In the genomic region with DNA sequence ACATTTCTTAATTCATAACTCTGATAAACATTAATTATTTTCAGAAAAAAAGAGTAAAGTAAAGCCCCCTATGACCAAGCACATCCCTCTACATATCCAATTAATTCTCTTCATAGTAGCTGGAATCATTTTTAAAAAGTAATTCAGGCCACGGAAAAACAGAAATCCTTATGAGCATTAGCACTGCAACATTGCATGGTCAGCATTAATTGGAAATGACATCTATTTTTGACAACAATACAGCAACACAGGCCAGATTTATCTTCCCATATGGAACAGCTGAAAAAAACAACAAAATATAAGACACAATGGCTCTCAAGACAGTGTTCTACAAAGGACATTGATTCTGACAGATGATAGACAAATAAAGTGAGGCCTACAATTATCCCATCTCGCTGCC, we compare ENCODE assay signal across 20 cellular contexts.
DNase-seq lines count a peak whose midpoint lies in the region; ATAC-seq, FAIRE-seq and TF ChIP-seq lines count a peak whose summit lies in the region.
"Had no signal": no experiment of that assay in that cellular context is flagged by ENCODE, and none has a peak within 500 bp of the region (broad histone marks: within the 10 kb centered on the region; RNA-seq: fewer than 3 reads in every experiment).

No MANE protein-coding gene starts in this region.

- H3K27me3 ChIP-seq in HepG2 (ENCODE audit: control insufficient read depth in 1 of 2, insufficient read depth in 2 of 2, low read length in 2 of 2) (no peaks in the 10 kb centered on the region), right lobe of liver (no peaks in the 10 kb centered on the region), K562 (ENCODE audit: control insufficient read depth in 2 of 2, insufficient read depth in 2 of 2, low read length in 2 of 2) (no peaks in the 10 kb centered on the region)
- H3K27me3 ChIP-seq: BLaER1 treated with 17β-estradiol and CSF1 and Interleukin-3, amounts not matched to agents 10 nM and 100 nM had no signal

- H3K36me3 ChIP-seq in HepG2 (replicated peaks in 1 of 2; ENCODE audit: control insufficient read depth in 1 of 2, insufficient read depth in 2 of 2, low read length in 2 of 2) (no peaks in the 10 kb centered on the region), right lobe of liver (no peaks in the 10 kb centered on the region), K562 (ENCODE audit: control insufficient read depth, insufficient read depth, low read length) (no peaks in the 10 kb centered on the region)
- H3K36me3 ChIP-seq: BLaER1 treated with 17β-estradiol and CSF1 and Interleukin-3, amounts not matched to agents 10 nM and 100 nM had no signal

- 23% methylated on average over 2 of the region's 2 CpGs for WGBS in HepG2 (ENCODE audit: low lambda C conversion rate)
- 67% methylated on average over 2 of the region's 2 CpGs for WGBS in right lobe of liver (ENCODE audit: insufficient coverage, low coverage, low lambda C conversion rate, missing lambda C conversion rate)
- WGBS in K562 (ENCODE audit: insufficient coverage, low coverage, missing lambda C conversion rate): 0% methylated on average over 2 of the region's 2 CpGs

- H4K20me1 ChIP-seq in HepG2 (ENCODE audit: insufficient read depth, low read length) (no peaks in the 10 kb centered on the region), K562 (replicated peaks; ENCODE audit: control insufficient read depth, insufficient read depth, low read length) (no peaks in the 10 kb centered on the region)
- H4K20me1 ChIP-seq: BLaER1 treated with 17β-estradiol and CSF1 and Interleukin-3, amounts not matched to agents 10 nM and 100 nM had no signal

- CTCF ChIA-PET in HepG2 (lab: Yijun Ruan, JAX; ENCODE audit: low intra/inter-chr PET ratio, low total read pairs) (no interaction called here), K562 (lab: Yijun Ruan, JAX; ENCODE audit: low intra/inter-chr PET ratio) (no interaction called here)

- BruUV-seq in HepG2 (replicated peaks; lab: Mats Ljungman, UMichigan) (no TSS peak), K562 (replicated peaks; lab: Mats Ljungman, UMichigan) (no TSS peak)

- TF ChIP-seq EP300 in HepG2 (IDR thresholded peaks at IDR 0.05; ENCODE audit: low read depth in 2 of 2, low read length in 2 of 2): no peak
- TF ChIP-seq EP300 in HepG2 (CRISPR knock-in tag; IDR thresholded peaks at IDR 0.05; ENCODE audit: borderline replicate concordance): no peak
- no peak for TF ChIP-seq EP300 in K562 (IDR thresholded peaks at IDR 0.05; ENCODE audit: low read length)

- H3K9me1 ChIP-seq in K562 (ENCODE audit: control insufficient read depth, insufficient read depth, low read length): no peaks in the 10 kb centered on the region

- TF ChIP-seq POLR2A in HepG2 (IDR thresholded peaks at IDR 0.05; ENCODE audit: insufficient read depth in 1 of 2, low read depth in 2 of 2, low read length in 2 of 2) (no peak), right lobe of liver (IDR thresholded peaks at IDR 0.05) (no peak), K562 (conservative IDR thresholded peaks at IDR 0.05) (no peak)

- intact Hi-C loops in HepG2 (cut with micrococcal nuclease; ENCODE audit: unreplicated experiment) (no loop called here), right lobe of liver (cut with DNase I) (no loop called here), K562 (cut with micrococcal nuclease) (no loop called here)

- no peak overlapping the region for H3K9ac ChIP-seq in HepG2 (ENCODE audit: insufficient read depth, low read depth, low read length)
- no peak overlapping the region for H3K9ac ChIP-seq in K562 (ENCODE audit: insufficient read depth in 1 of 2, low read depth in 2 of 2, low read length in 2 of 2)
- H3K9ac ChIP-seq: BLaER1 treated with 17β-estradiol and CSF1 and Interleukin-3, amounts not matched to agents 10 nM and 100 nM had no signal

- in situ Hi-C loops in HepG2 (cut with HindIII; ENCODE audit: extremely low pct_ligation_motif_present, low pct_unique_long_range_greater_than_20kb): no loop called here
- in situ Hi-C loops in K562 (cut with MboI): no loop called here

- no peaks in the 10 kb centered on the region for H3K4me1 ChIP-seq in HepG2 (ENCODE audit: insufficient read depth, low read length)
- no peaks in the 10 kb centered on the region for H3K4me1 ChIP-seq in right lobe of liver
- no peaks in the 10 kb centered on the region for H3K4me1 ChIP-seq in K562 (replicated peaks in 1 of 2; ENCODE audit: control insufficient read depth in 2 of 2, insufficient read depth in 2 of 2, low read length in 2 of 2)
- H3K4me1 ChIP-seq: BLaER1 treated with 17β-estradiol and CSF1 and Interleukin-3, amounts not matched to agents 10 nM and 100 nM; Caco-2 had no signal

- POLR2A ChIA-PET in HepG2 (lab: Yijun Ruan, JAX) (no interaction called here), K562 (lab: Yijun Ruan, JAX) (no interaction called here)

- TF ChIP-seq RAD21 in HepG2 (CRISPR knock-in tag; IDR thresholded peaks at IDR 0.05): no peak
- TF ChIP-seq RAD21 in K562 (CRISPR knock-in tag; conservative IDR thresholded peaks at IDR 0.05 in 1 of 2, IDR thresholded peaks at IDR 0.05 in 1 of 2): no peak

- no peak overlapping the region for H3K27ac ChIP-seq in HepG2 (ENCODE audit: extremely low read length, insufficient read depth, low read length)
- H3K27ac ChIP-seq in right lobe of liver: no peak overlapping the region
- no peak overlapping the region for H3K27ac ChIP-seq in K562 (ENCODE audit: extremely low read depth, low read depth, low read length)
- H3K27ac ChIP-seq: 22Rv1; BLaER1 treated with 17β-estradiol and CSF1 and Interleukin-3, amounts not matched to agents 10 nM and 100 nM; C4-2B had no signal

- DNase-seq in HepG2 (ENCODE audit: low spot score): no peak
- DNase-seq in right lobe of liver: no peak
- DNase-seq in K562 (ENCODE audit: extremely low read depth in 1 of 4, low spot score in 3 of 4): no peak
- no peak for DNase-seq in A172 (ENCODE audit: low spot score)
- DNase-seq in NCI-H1092 (lab: John Stamatoyannopoulos, UW): no peak
- DNase-seq: AML-193; Caco-2; Calu3; CD4-positive, alpha-beta T cell; CD8-positive, alpha-beta T cell; DMS79 treated with DMSO at 0.1 percent for 48 hours; GF-D8 had no signal

- H3K79me2 ChIP-seq in HepG2 (ENCODE audit: insufficient read depth, low read length) (no peaks in the 10 kb centered on the region), K562 (ENCODE audit: control insufficient read depth, insufficient read depth, low read length) (no peaks in the 10 kb centered on the region)

- H2AFZ ChIP-seq in HepG2 (ENCODE audit: low read length): no peak overlapping the region
- no peak overlapping the region for H2AFZ ChIP-seq in K562 (ENCODE audit: low read depth, low read length)

- H3K4me3 ChIP-seq in HepG2 (replicated peaks in 1 of 3; ENCODE audit: insufficient read depth in 1 of 3, low read depth in 2 of 3, low read length in 3 of 3) (no peak overlapping the region), right lobe of liver (no peak overlapping the region), K562 (no peak overlapping the region)
- H3K4me3 ChIP-seq: BLaER1 treated with 17β-estradiol and CSF1 and Interleukin-3, amounts not matched to agents 10 nM and 100 nM had no signal

- H3K4me2 ChIP-seq in HepG2 (ENCODE audit: low read depth, low read length) (no peak overlapping the region), K562 (ENCODE audit: insufficient read depth, low read length) (no peak overlapping the region)
- H3K4me2 ChIP-seq: BLaER1 treated with 17β-estradiol and CSF1 and Interleukin-3, amounts not matched to agents 10 nM and 100 nM had no signal

- no peak for TF ChIP-seq CTCF in HepG2 (CRISPR knock-in tag; IDR thresholded peaks at IDR 0.05)
- no peak for TF ChIP-seq CTCF in right lobe of liver (IDR thresholded peaks at IDR 0.05)
- TF ChIP-seq CTCF in K562 (IDR thresholded peaks at IDR 0.05 in 2 of 3, conservative IDR thresholded peaks at IDR 0.05 in 1 of 3; ENCODE audit: insufficient read depth in 2 of 3, low read depth in 1 of 3, low read length in 3 of 3): no peak

- H3K9me3 ChIP-seq in HepG2 (ENCODE audit: low read length) (peaks cover 14% of the 10 kb centered on the region; the same call in 1 of the 2 replicates), right lobe of liver (peaks cover 0 to 2% (median 0%) of the 10 kb centered on the region in 4 donors), K562 (replicated peaks; ENCODE audit: control insufficient read depth, insufficient read depth, low read depth, low read length) (no peaks in the 10 kb centered on the region; the same call in 1 of the 2 replicates)
- H3K9me3 ChIP-seq: Caco-2 had no signal

- ATAC-seq in HepG2 (no peak), right lobe of liver (no peak), K562 (no peak)
- ATAC-seq: CD8-positive, alpha-beta T cell had no signal

- no peak for FAIRE-seq in HepG2 (lab: Jason Lieb, UNC)
- FAIRE-seq in K562 (lab: Jason Lieb, UNC): no peak
- FAIRE-seq: A204.1, D721Med, G401.6, GM12891, GM19239 had no signal

TF ChIP-seq in HepG2, 621 proteins besides CTCF, POLR2A, EP300 and RAD21:
- TF ChIP-seq RBAK (CRISPR knock-in tag; IDR thresholded peaks at IDR 0.05): no peak
- peak; percentile 87 for TF ChIP-seq MAFF (IDR thresholded peaks at IDR 0.05; ENCODE audit: low read depth, low read length)
- peak; percentile 79 to 92; a peak in 3 of 4 replicates for TF ChIP-seq MAFK (conservative IDR thresholded peaks at IDR 0.05 in 1 of 2, IDR thresholded peaks at IDR 0.05 in 1 of 2; ENCODE audit: low read length in 2 of 2)

TF ChIP-seq in K562, 482 proteins besides CTCF, POLR2A, EP300 and RAD21 (continues in another document):
- TF ChIP-seq MAFF (IDR thresholded peaks at IDR 0.05; ENCODE audit: low read length): peak; percentile 39; the same call in 1 of the 2 replicates
- TF ChIP-seq C11orf30 (IDR thresholded peaks at IDR 0.05; ENCODE audit: low read depth): peak; percentile 21; the same call in 1 of the 2 replicates
- TF ChIP-seq WHSC1 (IDR thresholded peaks at IDR 0.05; ENCODE audit: low read length): no peak
- peak; percentile 56; the same call in 1 of the 2 replicates for TF ChIP-seq MAFK (IDR thresholded peaks at IDR 0.05; ENCODE audit: low read length)
- TF ChIP-seq MAFG (tag; conservative IDR thresholded peaks at IDR 0.05): peak; percentile 27; the same call in 1 of the 2 replicates
- peak; percentile 52 for TF ChIP-seq ZNF316 (IDR thresholded peaks at IDR 0.05)
- no peak for TF ChIP-seq MTA2 (IDR thresholded peaks at IDR 0.05; ENCODE audit: low read depth)
